7 cellular contexts compared by ENCODE assay signal in the genomic region with DNA sequence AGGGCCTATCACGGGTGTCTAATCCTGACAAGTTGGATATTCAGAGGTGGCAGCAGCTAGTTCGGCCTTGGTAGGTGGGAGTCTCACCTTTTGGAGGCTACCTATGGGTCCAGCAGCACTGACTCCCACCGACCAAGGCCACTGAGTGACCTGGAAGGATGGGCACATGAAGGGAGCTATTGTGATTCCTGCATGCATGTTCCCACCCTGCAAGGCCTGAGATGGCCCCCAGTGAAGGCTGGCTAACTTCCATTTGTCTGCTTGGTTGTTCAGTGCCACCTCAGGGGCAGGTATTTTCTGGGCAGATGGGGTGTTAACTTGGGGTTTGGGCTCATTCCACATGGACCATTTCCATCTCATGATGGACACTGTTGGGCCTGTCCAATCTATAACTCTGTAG.
"Had no signal": no experiment of that assay in that cellular context is flagged by ENCODE, and none has a peak within 500 bp of the region (broad histone marks: within the 10 kb centered on the region; RNA-seq: fewer than 3 reads in every experiment).

No MANE protein-coding gene starts in this region.

- ATAC-seq: HepG2, K562 had no signal

- H3K4me3 ChIP-seq: K562 had no signal

- H3K9me3 Mint-ChIP-seq: IgD-negative memory B cell had no signal

- DNase-seq: IMR-90, KBM-7, KG1 had no signal

- H3K4me1 Mint-ChIP-seq: IgD-negative memory B cell had no signal

- H3K36me3 Mint-ChIP-seq: IgD-negative memory B cell had no signal

- H3K27ac ChIP-seq: HL-60 had no signal

- H3K27ac Mint-ChIP-seq: IgD-negative memory B cell had no signal

- H3K4me3 Mint-ChIP-seq: IgD-negative memory B cell had no signal

- H3K27me3 Mint-ChIP-seq: IgD-negative memory B cell had no signal
